Comparison of ENCODE assay signal across 8 cellular contexts in genomic region chr17:32551186-32551955, GRCh38.
DNase-seq lines count a peak whose midpoint lies in the region; ATAC-seq, FAIRE-seq and TF ChIP-seq lines count a peak whose summit lies in the region.

No MANE protein-coding gene starts in this region.

- no peak for TF ChIP-seq EP300 in HepG2 (IDR thresholded peaks at IDR 0.05; ENCODE audit: low read depth in 2 of 2, low read length in 2 of 2)
- no peak for TF ChIP-seq EP300 in HepG2 (CRISPR knock-in tag; IDR thresholded peaks at IDR 0.05; ENCODE audit: borderline replicate concordance)

- H3K9me2 ChIP-seq in Loucy (replicated peaks; ENCODE audit: low read depth, low read length): no peaks in the 10 kb centered on the region

- H3K9me3 ChIP-seq in breast epithelium (no peaks in the 10 kb centered on the region), Loucy (ENCODE audit: insufficient read depth, low read depth, low read length) (no peaks in the 10 kb centered on the region), HepG2 (ENCODE audit: low read length) (no peaks in the 10 kb centered on the region)

- no peaks in the 10 kb centered on the region; the same call in 1 of the 2 replicates for H3F3A ChIP-seq in Loucy (ENCODE audit: low read depth)

- TF ChIP-seq CTCF in MCF 10A (IDR thresholded peaks at IDR 0.05; ENCODE audit: unreplicated experiment): no peak
- TF ChIP-seq CTCF in breast epithelium (IDR thresholded peaks at IDR 0.05): no peak
- no peak for TF ChIP-seq CTCF in Loucy (conservative IDR thresholded peaks at IDR 0.05; ENCODE audit: low read length)
- no peak for TF ChIP-seq CTCF in cardiac fibroblast (IDR thresholded peaks at IDR 0.05; ENCODE audit: low read depth, low read length)
- TF ChIP-seq CTCF in HepG2 (CRISPR knock-in tag; IDR thresholded peaks at IDR 0.05): no peak
- TF ChIP-seq CTCF in osteocyte (IDR thresholded peaks at IDR 0.05): no peak

- peak overlapping the region in 1 of 2 donors; percentile 36 for H3K27ac ChIP-seq in breast epithelium
- no peak overlapping the region for H3K27ac ChIP-seq in HepG2 (ENCODE audit: extremely low read length, insufficient read depth, low read length)

- H3K4me1 Mint-ChIP-seq in MCF 10A (ENCODE audit: insufficient read depth, unreplicated experiment): peaks cover 13% of the 10 kb centered on the region
- H3K4me1 Mint-ChIP-seq in osteocyte (ENCODE audit: unreplicated experiment): no peaks in the 10 kb centered on the region

- no peak for TF ChIP-seq RAD21 in HepG2 (CRISPR knock-in tag; IDR thresholded peaks at IDR 0.05)

- no peaks in the 10 kb centered on the region for H3K9me3 Mint-ChIP-seq in MCF 10A (ENCODE audit: unreplicated experiment)
- no peaks in the 10 kb centered on the region for H3K9me3 Mint-ChIP-seq in osteocyte (ENCODE audit: unreplicated experiment)

- no peaks in the 10 kb centered on the region for H3K79me2 ChIP-seq in Loucy (ENCODE audit: insufficient read depth, low read length)
- H3K79me2 ChIP-seq in HepG2 (ENCODE audit: insufficient read depth, low read length): no peaks in the 10 kb centered on the region

- intact Hi-C loops in MCF 10A (cut with micrococcal nuclease): no loop called here
- intact Hi-C loops in breast epithelium (cut with DNase I; ENCODE audit: low total_unique reads): no loop called here
- intact Hi-C loops in HepG2 (cut with micrococcal nuclease; ENCODE audit: unreplicated experiment): no loop called here

- FAIRE-seq in HepG2 (lab: Jason Lieb, UNC): no peak

- 93% methylated on average over 8 of the region's 8 CpGs for WGBS in HepG2 (ENCODE audit: low lambda C conversion rate)

- CTCF ChIA-PET in MCF 10A (lab: Yijun Ruan, JAX) (interaction anchor here (1.3 kb wide), 1 partner anchor 204 kb away, joined by 5 read pairs; no protein-coding TSS in a partner anchor), HepG2 (lab: Yijun Ruan, JAX; ENCODE audit: low intra/inter-chr PET ratio, low total read pairs) (no interaction called here)

- ATAC-seq in HG03045 (IDR thresholded peaks at IDR 0.05; ENCODE audit: unreplicated experiment) (no peak), HepG2 (no peak)

- TF ChIP-seq POLR2A in breast epithelium (IDR thresholded peaks at IDR 0.05) (no peak), HepG2 (IDR thresholded peaks at IDR 0.05; ENCODE audit: insufficient read depth in 1 of 2, low read depth in 2 of 2, low read length in 2 of 2) (no peak)

- no peaks in the 10 kb centered on the region for H3K4me1 ChIP-seq in breast epithelium
- peaks cover 31% of the 10 kb centered on the region for H3K4me1 ChIP-seq in Loucy (ENCODE audit: insufficient read depth, low read length, poor library complexity, severe bottlenecking)
- no peaks in the 10 kb centered on the region for H3K4me1 ChIP-seq in HepG2 (ENCODE audit: insufficient read depth, low read length)

- H3K36me3 Mint-ChIP-seq in MCF 10A (ENCODE audit: insufficient read depth, unreplicated experiment) (no peaks in the 10 kb centered on the region), osteocyte (ENCODE audit: unreplicated experiment) (no peaks in the 10 kb centered on the region)

- H3K4me3 ChIP-seq in breast epithelium (no peak overlapping the region), Loucy (ENCODE audit: low read length, poor library complexity, severe bottlenecking) (peak overlapping the region; percentile 53), cardiac fibroblast (replicated peaks in 1 of 2; ENCODE audit: low read depth in 2 of 2, low read length in 2 of 2) (no peak overlapping the region), HepG2 (replicated peaks in 1 of 3; ENCODE audit: insufficient read depth in 1 of 3, low read depth in 2 of 3, low read length in 3 of 3) (no peak overlapping the region)

- H3K9ac ChIP-seq in Loucy (ENCODE audit: low read depth, low read length, poor library complexity, severe bottlenecking) (peak overlapping the region; percentile 56), HepG2 (ENCODE audit: insufficient read depth, low read depth, low read length) (no peak overlapping the region)

- POLR2A ChIA-PET in MCF 10A (lab: Yijun Ruan, JAX) (interaction anchor here (1.1 to 1.6 kb wide), 3 partner anchors 8 to 55 kb away, joined by 3 to 5 read pairs (median 4); no protein-coding TSS in a partner anchor), HepG2 (lab: Yijun Ruan, JAX) (no interaction called here)

- no peaks in the 10 kb centered on the region for H3K27me3 Mint-ChIP-seq in MCF 10A (ENCODE audit: insufficient read depth, unreplicated experiment)
- peaks cover 3% of the 10 kb centered on the region for H3K27me3 Mint-ChIP-seq in osteocyte (ENCODE audit: unreplicated experiment)

- peak overlapping the region; percentile 67 for H2AFZ ChIP-seq in Loucy (ENCODE audit: low read length)
- no peak overlapping the region for H2AFZ ChIP-seq in HepG2 (ENCODE audit: low read length)

- H4K20me1 ChIP-seq in Loucy (ENCODE audit: insufficient read depth, low read length, poor library complexity, severe bottlenecking) (no peaks in the 10 kb centered on the region), HepG2 (ENCODE audit: insufficient read depth, low read length) (no peaks in the 10 kb centered on the region)

- H3K27ac Mint-ChIP-seq in MCF 10A (ENCODE audit: low read depth, unreplicated experiment) (peak overlapping the region; percentile 69), osteocyte (ENCODE audit: unreplicated experiment) (no peak overlapping the region)

- in situ Hi-C loops in HepG2 (cut with HindIII; ENCODE audit: extremely low pct_ligation_motif_present, low pct_unique_long_range_greater_than_20kb): no loop called here

- H3K4me3 Mint-ChIP-seq in MCF 10A (ENCODE audit: unreplicated experiment) (peak overlapping the region; percentile 45), osteocyte (ENCODE audit: unreplicated experiment) (no peak overlapping the region)

- H3K27me3 ChIP-seq in breast epithelium (no peaks in the 10 kb centered on the region), Loucy (ENCODE audit: insufficient read depth, low read length, poor library complexity, severe bottlenecking) (no peaks in the 10 kb centered on the region), HepG2 (ENCODE audit: control insufficient read depth in 1 of 2, insufficient read depth in 2 of 2, low read length in 2 of 2) (no peaks in the 10 kb centered on the region)

- H3K36me3 ChIP-seq in breast epithelium: no peaks in the 10 kb centered on the region
- no peaks in the 10 kb centered on the region for H3K36me3 ChIP-seq in Loucy (ENCODE audit: insufficient read depth, low read length)
- no peaks in the 10 kb centered on the region for H3K36me3 ChIP-seq in HepG2 (replicated peaks in 1 of 2; ENCODE audit: control insufficient read depth in 1 of 2, insufficient read depth in 2 of 2, low read length in 2 of 2)

- DNase-seq in MCF 10A (ENCODE audit: unreplicated experiment) (peak; percentile 55), breast epithelium (ENCODE audit: low spot score in 2 of 2) (no peak), cardiac fibroblast (ENCODE audit: low read depth in 2 of 2) (peak; percentile 14 to 70), HepG2 (ENCODE audit: low spot score) (no peak), NCI-H524 (lab: John Stamatoyannopoulos, UW) (no peak), osteocyte (ENCODE audit: extremely low spot score, unreplicated experiment) (no peak)

- H3K4me2 ChIP-seq in Loucy (ENCODE audit: low read depth, low read length, poor library complexity, severe bottlenecking) (peak overlapping the region; percentile 57), HepG2 (ENCODE audit: low read depth, low read length) (no peak overlapping the region)

- BruUV-seq in MCF 10A (replicated peaks; lab: Mats Ljungman, UMichigan) (no TSS peak), HepG2 (replicated peaks; lab: Mats Ljungman, UMichigan) (no TSS peak)

TF ChIP-seq in HepG2, 621 proteins besides CTCF, POLR2A, EP300 and RAD21:
- no peak for TF ChIP-seq CHD2 (IDR thresholded peaks at IDR 0.05; ENCODE audit: low read depth, low read length)
- TF ChIP-seq MLLT10 (CRISPR knock-in tag; IDR thresholded peaks at IDR 0.05): no peak
- no peak for TF ChIP-seq JUNB (CRISPR knock-in tag; IDR thresholded peaks at IDR 0.05; ENCODE audit: borderline replicate concordance)

Comparison
In these comparisons a context has a peak if more than half of its experiments do, and no peak if none do; other contexts are left out.
1. DNase-seq: peak in MCF 10A (single experiment) and cardiac fibroblast (2 of 2); none in breast epithelium (0 of 2), HepG2 (single experiment), NCI-H524 (0 of 2) and osteocyte (single experiment).